27 cellular contexts compared by ENCODE assay signal in genomic region chr3:191324936-191325335, GRCh38. TPM values are rescaled to one million over a fixed set of nuclear protein-coding genes. Genes with fewer than 3 reads are reported as not detected.
"Had no signal": no experiment of that assay in that cellular context is flagged by ENCODE, and none has a peak within 500 bp of the region (broad histone marks: within the 10 kb centered on the region; RNA-seq: fewer than 3 reads in every experiment).

No MANE protein-coding gene starts in this region.

- ATAC-seq: natural killer cell; right lobe of liver; stimulated activated memory B cell treated with anti-CD40 and anti-IgM and Interleukin-4, amounts not matched to agents 10 μg/mL and 1 μg/mL and 100 μg/mL, for 72 hours; stimulated activated naive CD8-positive, alpha-beta T cell treated with anti-CD3 and anti-CD28 coated beads, Interleukin-15, amount 100 ng/mL, for 72 hours had no signal

- H3K27me3 Mint-ChIP-seq: naive B cell; progenitor cell of endocrine pancreas; stimulated activated memory B cell treated with anti-CD40 and anti-IgM and Interleukin-4, amounts not matched to agents 10 μg/mL and 1 μg/mL and 100 μg/mL, for 72 hours; type B pancreatic cell had no signal

- H3K36me3 Mint-ChIP-seq: mesothelial cell of epicardium; naive B cell; natural killer cell; stimulated activated memory B cell treated with anti-CD40 and anti-IgM and Interleukin-4, amounts not matched to agents 10 μg/mL and 1 μg/mL and 100 μg/mL, for 72 hours; type B pancreatic cell had no signal

- H3K4me3 ChIP-seq: left ventricle myocardium inferior, lung, ovary, right atrium auricular region, right lobe of liver, smooth muscle cell, tibial nerve, vagina had no signal

- H3K27ac Mint-ChIP-seq: mesothelial cell of epicardium; naive B cell; natural killer cell; progenitor cell of endocrine pancreas; stimulated activated memory B cell treated with anti-CD40 and anti-IgM and Interleukin-4, amounts not matched to agents 10 μg/mL and 1 μg/mL and 100 μg/mL, for 72 hours; stimulated activated naive CD8-positive, alpha-beta T cell treated with anti-CD3 and anti-CD28 coated beads, Interleukin-15, amount 100 ng/mL, for 72 hours; type B pancreatic cell had no signal

- DNase-seq: hippocampal formation; islet precursor cell; left ventricle myocardium inferior; mesendoderm; naive B cell; natural killer cell; ovary; right lobe of liver; stimulated activated CD4-positive, alpha-beta T cell treated with anti-CD3 and anti-CD28 coated beads, Interleukin-1b, Interleukin-23, amount 100 ng/mL, for 48 hours; stimulated activated CD4-positive, alpha-beta T cell treated with anti-CD3 and anti-CD28 coated beads, Interleukin-2, amount 100 ng/mL, for 48 hours; stimulated activated CD4-positive, alpha-beta T cell treated with anti-CD3 and anti-CD28 coated beads, Interleukin-4, amount 100 ng/mL, for 4 hours; stimulated activated CD8-positive, alpha-beta memory T cell treated with anti-CD3 and anti-CD28 coated beads, Interleukin-4, amount 100 ng/mL, for 48 hours; stimulated activated naive CD4-positive, alpha-beta T cell treated with Interleukin-2 at 50 U/mL for 16 hours; stimulated activated naive CD8-positive, alpha-beta T cell treated with anti-CD3 and anti-CD28 coated beads, Interleukin-15, amount 100 ng/mL, for 72 hours; substantia nigra had no signal

- H3K4me3 Mint-ChIP-seq: mesothelial cell of epicardium; natural killer cell; stimulated activated memory B cell treated with anti-CD40 and anti-IgM and Interleukin-4, amounts not matched to agents 10 μg/mL and 1 μg/mL and 100 μg/mL, for 72 hours; stimulated activated naive CD8-positive, alpha-beta T cell treated with anti-CD3 and anti-CD28 coated beads, Interleukin-15, amount 100 ng/mL, for 72 hours; type B pancreatic cell had no signal

- H3K9me3 Mint-ChIP-seq: mesothelial cell of epicardium; natural killer cell; stimulated activated memory B cell treated with anti-CD40 and anti-IgM and Interleukin-4, amounts not matched to agents 10 μg/mL and 1 μg/mL and 100 μg/mL, for 72 hours; type B pancreatic cell had no signal

RNA-seq across cellular contexts. Expression of gene UTS2B, which starts 5.4 kb away (rescaled TPM):
- total RNA-seq: lower leg skin, skeletal muscle tissue, temporal lobe had no signal
